23 cellular contexts compared by ENCODE assay signal in genomic region chrX:1384738-1385250, GRCh38. TPM values are rescaled to one million over a fixed set of nuclear protein-coding genes. Genes with fewer than 3 reads are reported as not detected.
DNase-seq lines count a peak whose midpoint lies in the region; ATAC-seq and TF ChIP-seq lines count a peak whose summit lies in the region.
"Had no signal": no experiment of that assay in that cellular context is flagged by ENCODE, and none has a peak within 500 bp of the region (broad histone marks: within the 10 kb centered on the region; RNA-seq: fewer than 3 reads in every experiment).

No MANE protein-coding gene starts in this region.

- H3K9me3 Mint-ChIP-seq in chondrocyte (ENCODE audit: low read depth) = no peaks in the 10 kb centered on the region
- H3K9me3 Mint-ChIP-seq: CD8-positive, alpha-beta memory T cell; dendritic cell treated with granulocyte-macrophage colony-stimulating factor and Interleukin-4, amounts not matched to agents 40 ng/mL and 50 ng/mL, for 4 days; T-helper 1 cell treated with Interleukin-12 subunit alpha and Interleukin-12 subunit beta and Interleukin-4 antibody, amounts not matched to agents 30 μg/mL and 1 μg/mL, for 36 hours had no signal

- DNase-seq in SK-N-SH (peak; percentile 21), chondrocyte (ENCODE audit: low spot score) (peak; percentile 32), osteoblast (ENCODE audit: insufficient read length, low spot score, missing footprints) (peak; percentile 47), NCI-H187 (lab: John Stamatoyannopoulos, UW) (no peak), HAP-1 (ENCODE audit: low spot score in 2 of 2) (no peak)
- no peak for DNase-seq in stimulated activated naive CD4-positive, alpha-beta T cell treated with Interleukin-2 at 50 U/mL for 16 hours (lab: John Stamatoyannopoulos, UW)
- DNase-seq: activated CD4-positive, alpha-beta T cell treated with anti-CD3 and anti-CD28 coated beads for 1 hour; amygdala; CD8-positive, alpha-beta memory T cell; GDM1; Kasumi-1; left colon; naive thymus-derived CD4-positive, alpha-beta T cell; NCI-H510A; PC-9; stimulated activated CD4-positive, alpha-beta T cell treated with anti-CD3 and anti-CD28 coated beads, Interleukin-4, amount 100 ng/mL, for 1 hour had no signal

- peaks cover 73% of the 10 kb centered on the region for H4K20me1 ChIP-seq in SK-N-SH (ENCODE audit: insufficient read depth)
- H4K20me1 ChIP-seq in osteoblast (ENCODE audit: insufficient read depth, low read length) = peaks cover 52% of the 10 kb centered on the region

- CTCF ChIA-PET in SK-N-SH (lab: Yijun Ruan, JAX) = no interaction called here

- H3F3A ChIP-seq in SK-N-SH (replicated peaks; ENCODE audit: insufficient read depth) = peaks cover 53% of the 10 kb centered on the region

- H3K27ac ChIP-seq in SK-N-SH (ENCODE audit: low read depth in 2 of 2, low read length in 1 of 2) (no peak overlapping the region), osteoblast (ENCODE audit: low read depth, low read length) (no peak overlapping the region)
- H3K27ac ChIP-seq: HL-60 had no signal

- H3K4me3 ChIP-seq in SK-N-SH (ENCODE audit: low read depth in 2 of 2, low read length in 1 of 2) (no peak overlapping the region), osteoblast (ENCODE audit: insufficient read depth, low read length) (no peak overlapping the region), HAP-1 (no peak overlapping the region)
- H3K4me3 ChIP-seq: hepatocyte, PC-9 had no signal

- H3K27me3 Mint-ChIP-seq in chondrocyte (ENCODE audit: low read depth) = no peaks in the 10 kb centered on the region
- H3K27me3 Mint-ChIP-seq: CD8-positive, alpha-beta memory T cell; dendritic cell treated with granulocyte-macrophage colony-stimulating factor and Interleukin-4, amounts not matched to agents 40 ng/mL and 50 ng/mL, for 4 days; naive thymus-derived CD4-positive, alpha-beta T cell had no signal

- no peak overlapping the region for H3K4me3 Mint-ChIP-seq in chondrocyte (ENCODE audit: unreplicated experiment)
- H3K4me3 Mint-ChIP-seq: dendritic cell treated with granulocyte-macrophage colony-stimulating factor and Interleukin-4, amounts not matched to agents 40 ng/mL and 50 ng/mL, for 4 days; T-helper 1 cell treated with Interleukin-12 subunit alpha and Interleukin-12 subunit beta and Interleukin-4 antibody, amounts not matched to agents 30 μg/mL and 1 μg/mL, for 36 hours had no signal

- in situ Hi-C loops in HAP-1 (cut with MboI; ENCODE audit: low sequenced_read_pairs) = no loop called here

- H3K79me2 ChIP-seq in SK-N-SH (ENCODE audit: insufficient read depth) (peaks cover 32% of the 10 kb centered on the region), osteoblast (ENCODE audit: insufficient read depth, low read length) (peaks cover 33% of the 10 kb centered on the region)

- ATAC-seq in SK-N-SH treated with all-trans-retinoic acid at 6 μM for 48 hours (no peak), GM18505 (IDR thresholded peaks at IDR 0.05; ENCODE audit: unreplicated experiment) (no peak)
- ATAC-seq: left colon had no signal

- H3K4me1 ChIP-seq in SK-N-SH (ENCODE audit: control insufficient read depth in 1 of 2, insufficient read depth in 2 of 2, low read depth in 1 of 2, low read length in 1 of 2) = peaks cover 2 to 5% of the 10 kb centered on the region in 2 experiments; a peak in 2 of 4 replicates
- H3K4me1 ChIP-seq in osteoblast (ENCODE audit: insufficient read depth, low read length) = peaks cover 4% of the 10 kb centered on the region
- no peaks in the 10 kb centered on the region; the same call in 1 of the 2 replicates for H3K4me1 ChIP-seq in HAP-1

- H2AFZ ChIP-seq in SK-N-SH (ENCODE audit: low read depth) = no peak overlapping the region
- no peak overlapping the region for H2AFZ ChIP-seq in osteoblast (ENCODE audit: low read length)
- H2AFZ ChIP-seq: hepatocyte, PC-9 had no signal

- H3K4me1 Mint-ChIP-seq in chondrocyte (ENCODE audit: low read depth) = peaks cover 25% of the 10 kb centered on the region

- no peak overlapping the region for H3K27ac Mint-ChIP-seq in chondrocyte (ENCODE audit: unreplicated experiment)
- H3K27ac Mint-ChIP-seq: T-helper 1 cell treated with Interleukin-12 subunit alpha and Interleukin-12 subunit beta and Interleukin-4 antibody, amounts not matched to agents 30 μg/mL and 1 μg/mL, for 36 hours had no signal

- POLR2A ChIA-PET in SK-N-SH (lab: Yijun Ruan, JAX) = no interaction called here

- TF ChIP-seq CTCF in SK-N-SH (IDR thresholded peaks at IDR 0.05) = no peak
- no peak for TF ChIP-seq CTCF in chondrocyte (IDR thresholded peaks at IDR 0.05)
- TF ChIP-seq CTCF in osteoblast (IDR thresholded peaks at IDR 0.05; ENCODE audit: extremely low read depth, low read depth, low read length) = no peak

- H3K9ac ChIP-seq in SK-N-SH = no peak overlapping the region

- TF ChIP-seq EP300 in SK-N-SH (IDR thresholded peaks at IDR 0.05; ENCODE audit: borderline replicate concordance in 1 of 2, low read depth in 1 of 2, low read length in 1 of 2) = no peak

- H3K27me3 ChIP-seq in SK-N-SH (ENCODE audit: insufficient read depth) (no peaks in the 10 kb centered on the region), osteoblast (ENCODE audit: insufficient read depth, low read length) (no peaks in the 10 kb centered on the region), HAP-1 (ENCODE audit: low read depth) (no peaks in the 10 kb centered on the region)
- H3K27me3 ChIP-seq: hepatocyte had no signal

- peaks cover 35% of the 10 kb centered on the region for H3K36me3 Mint-ChIP-seq in chondrocyte (ENCODE audit: low read depth)

- TF ChIP-seq POLR2A in GM18505 (IDR thresholded peaks at IDR 0.05; ENCODE audit: borderline replicate concordance, extremely low read depth, insufficient read depth, insufficient read length) = peak; percentile 45

- H3K9me3 ChIP-seq in SK-N-SH (no peaks in the 10 kb centered on the region), osteoblast (ENCODE audit: low read depth, low read length) (no peaks in the 10 kb centered on the region), HAP-1 (no peaks in the 10 kb centered on the region)

- 94% methylated on average over 18 of the region's 18 CpGs for WGBS in SK-N-SH (ENCODE audit: low lambda C conversion rate)

- H3K4me2 ChIP-seq in SK-N-SH = no peak overlapping the region
- no peak overlapping the region for H3K4me2 ChIP-seq in osteoblast (ENCODE audit: insufficient read depth, low read length)
- H3K4me2 ChIP-seq: hepatocyte, PC-9 had no signal

- peaks cover 51 to 53% of the 10 kb centered on the region in 2 experiments for H3K36me3 ChIP-seq in SK-N-SH (replicated peaks in 1 of 2; ENCODE audit: control insufficient read depth in 1 of 2, insufficient read depth in 2 of 2, low read length in 1 of 2)
- H3K36me3 ChIP-seq in osteoblast (ENCODE audit: insufficient read depth, low read length) = peaks cover 53% of the 10 kb centered on the region
- peaks cover 57% of the 10 kb centered on the region for H3K36me3 ChIP-seq in HAP-1 (replicated peaks)

- H3K9me2 ChIP-seq in SK-N-SH = no peaks in the 10 kb centered on the region

- TF ChIP-seq RAD21 in SK-N-SH (IDR thresholded peaks at IDR 0.05; ENCODE audit: low read length) = no peak

TF ChIP-seq in SK-N-SH, 30 proteins besides CTCF, POLR2A, EP300 and RAD21:
- TF ChIP-seq POLR2AphosphoS5 (IDR thresholded peaks at IDR 0.05; ENCODE audit: low read depth, low read length) (peak; percentile 55; the same call in 1 of the 2 replicates), RCOR1 (IDR thresholded peaks at IDR 0.05; ENCODE audit: low read length) (no peak)

TF ChIP-seq in SK-N-SH treated with all-trans-retinoic acid at 6 μM for 48 hours, 23 proteins besides CTCF, POLR2A, EP300 and RAD21:
- TF ChIP-seq PATZ1 (CRISPR knock-in tag; IDR thresholded peaks at IDR 0.05; ENCODE audit: borderline replicate concordance) = no peak

RNA-seq across cellular contexts. Expression of gene SLC25A6, which starts 7.1 kb away (rescaled TPM):
- 819 and 981 TPM in 2 replicates for polyA plus RNA-seq in SK-N-SH (2012; rRNA removed)
- 485 and 755 TPM in 2 replicates for polyA plus RNA-seq in SK-N-SH (2012; cell fraction: cytosol; rRNA removed)
- 272 and 356 TPM in 2 replicates for polyA plus RNA-seq in SK-N-SH (2012; cell fraction: nucleus; rRNA removed)
- total RNA-seq in chondrocyte (270 to 332 TPM (median 327 TPM) in 3 replicates), osteoblast (182 and 203 TPM in 2 replicates)

RNA-seq across cellular contexts. Expression of gene IL3RA, which starts 48.2 kb away (rescaled TPM):
- not detected in 2 replicates for polyA plus RNA-seq in SK-N-SH (2012; rRNA removed)
- 0.03 TPM in 1 of 2 replicates, not detected in the other for polyA plus RNA-seq in SK-N-SH (2012; cell fraction: cytosol; rRNA removed)
- polyA plus RNA-seq in SK-N-SH (2012; cell fraction: nucleus; rRNA removed) = not detected in 2 replicates
- 0.23 to 0.47 TPM in 2 of 3 replicates, not detected in the other for total RNA-seq in chondrocyte
- total RNA-seq in osteoblast = 0.72 and 0.88 TPM in 2 replicates
- total RNA-seq: A172, PC-9 had no signal
- polyA plus RNA-seq: CD8-positive, alpha-beta memory T cell had no signal

Comparison
In these comparisons a context has a peak if more than half of its experiments do, and no peak if none do; other contexts are left out.
1. DNase-seq: peak in SK-N-SH (single experiment), chondrocyte (single experiment) and osteoblast (single experiment); none in stimulated activated naive CD4-positive, alpha-beta T cell treated with Interleukin-2 at 50 U/mL for 16 hours (single experiment), NCI-H187 (0 of 2) and HAP-1 (0 of 2).